In genomic region chr16:85173077-85173980, GRCh38 we compare ENCODE assay signal across 9 cellular contexts.
DNase-seq lines count a peak whose midpoint lies in the region; ATAC-seq, FAIRE-seq and TF ChIP-seq lines count a peak whose summit lies in the region.
"Had no signal": no experiment of that assay in that cellular context is flagged by ENCODE, and none has a peak within 500 bp of the region (broad histone marks: within the 10 kb centered on the region; RNA-seq: fewer than 3 reads in every experiment).

No MANE protein-coding gene starts in this region.

- FAIRE-seq in H1 (lab: Jason Lieb, UNC): no peak

- no peak overlapping the region for H2BK20ac ChIP-seq in H1 (ENCODE audit: low read length)

- no peak for ATAC-seq in stimulated activated naive B cell treated with anti-CD40 and anti-IgM and Interleukin-4, amounts not matched to agents 10 μg/mL and 1 μg/mL and 100 μg/mL, for 72 hours (replicated peaks)
- ATAC-seq in CD4-positive, alpha-beta T cell (ENCODE audit: poor library complexity): no peak

- H3K18ac ChIP-seq in H1 (ENCODE audit: extremely low read depth, low read length): no peak overlapping the region

- H2BK12ac ChIP-seq in H1 (ENCODE audit: low read depth, low read length): peak overlapping the region; percentile 68; the same call in 1 of the 2 replicates

- H3K9me2 ChIP-seq in neural cell (ENCODE audit: insufficient read depth, low read length): no peaks in the 10 kb centered on the region

- TF ChIP-seq POLR2A in H1 (IDR thresholded peaks at IDR 0.05; ENCODE audit: control extremely low read depth in 1 of 2, low read depth in 2 of 2, low read length in 2 of 2): no peak

- H3K14ac ChIP-seq in H1 (ENCODE audit: insufficient read length): no peak overlapping the region

- peaks cover 12% of the 10 kb centered on the region for H3K79me1 ChIP-seq in H1 (ENCODE audit: low read depth, low read length)

- H2AK5ac ChIP-seq in H1 (ENCODE audit: low read depth, low read length): no peak overlapping the region

- no peak overlapping the region for H2BK120ac ChIP-seq in H1 (replicated peaks; ENCODE audit: low read depth, low read length)

- H4K20me1 ChIP-seq in H1 (replicated peaks in 1 of 2; ENCODE audit: control insufficient read depth in 1 of 2, insufficient read depth in 2 of 2, low read length in 2 of 2) (peaks cover 21 to 30% of the 10 kb centered on the region in 2 experiments), neural cell (ENCODE audit: insufficient read depth) (no peaks in the 10 kb centered on the region)

- H3K27ac ChIP-seq in H1 (ENCODE audit: low read depth, low read length): no peak overlapping the region
- H3K27ac ChIP-seq in neural cell (ENCODE audit: low read length): no peak overlapping the region
- no peak overlapping the region for H3K27ac ChIP-seq in CD4-positive, alpha-beta T cell (ENCODE audit: low read depth, low read length)

- DNase-seq in AG20443 (ENCODE audit: low spot score) (peak; percentile 39), NT2/D1 (ENCODE audit: low read depth, low spot score) (no peak), H1 (ENCODE audit: low read depth in 1 of 2, low spot score in 2 of 2) (no peak), DMS 273 (lab: John Stamatoyannopoulos, UW; ENCODE audit: unreplicated experiment) (no peak), CD1c-positive myeloid dendritic cell (ENCODE audit: extremely low spot score) (no peak)
- no peak for DNase-seq in stimulated activated naive B cell treated with anti-CD40 and anti-IgM and Interleukin-4, amounts not matched to agents 10 μg/mL and 1 μg/mL and 100 μg/mL, for 72 hours
- no peak for DNase-seq in CD4-positive, alpha-beta T cell

- no peak overlapping the region for H2AFZ ChIP-seq in H1 (ENCODE audit: low read length)
- no peak overlapping the region for H2AFZ ChIP-seq in neural cell (ENCODE audit: low read depth, low read length)

- no peak for TF ChIP-seq EP300 in H1 (IDR thresholded peaks at IDR 0.05; ENCODE audit: borderline replicate concordance in 1 of 2, low read depth in 2 of 2, low read length in 2 of 2)
- no peak for TF ChIP-seq EP300 in neural cell (conservative IDR thresholded peaks at IDR 0.05; ENCODE audit: poor library complexity, severe bottlenecking)

- peaks cover 0 to 1% of the 10 kb centered on the region in 2 donors for H3K36me3 Mint-ChIP-seq in stimulated activated naive B cell treated with anti-CD40 and anti-IgM and Interleukin-4, amounts not matched to agents 10 μg/mL and 1 μg/mL and 100 μg/mL, for 72 hours
- H3K36me3 Mint-ChIP-seq in CD4-positive, alpha-beta T cell (ENCODE audit: low read depth): no peaks in the 10 kb centered on the region

- peak overlapping the region; percentile 54; the same call in 1 of the 2 replicates for H2BK5ac ChIP-seq in H1 (ENCODE audit: low read depth, low read length)

- H3K27me3 ChIP-seq in NT2/D1 (ENCODE audit: insufficient read depth, insufficient read length) (no peaks in the 10 kb centered on the region), H1 (replicated peaks in 1 of 4; ENCODE audit: control insufficient read depth in 3 of 4, extremely low read depth in 1 of 4, insufficient read depth in 3 of 4, low read length in 3 of 4) (peaks cover 1 to 22% (median 15%) of the 10 kb centered on the region in 4 experiments; a peak in 6 of 7 replicates), neural cell (ENCODE audit: insufficient read depth, low read depth, low read length) (peaks cover 21% of the 10 kb centered on the region)
- H3K27me3 ChIP-seq in CD4-positive, alpha-beta T cell (ENCODE audit: control insufficient read depth, insufficient read depth, low read length): peaks cover 44% of the 10 kb centered on the region

- no peak overlapping the region for H3K4me3 Mint-ChIP-seq in stimulated activated naive B cell treated with anti-CD40 and anti-IgM and Interleukin-4, amounts not matched to agents 10 μg/mL and 1 μg/mL and 100 μg/mL, for 72 hours
- no peak overlapping the region for H3K4me3 Mint-ChIP-seq in CD4-positive, alpha-beta T cell
- H3K4me3 Mint-ChIP-seq: T-helper 1 cell treated with Interleukin-12 subunit alpha and Interleukin-12 subunit beta and Interleukin-4 antibody, amounts not matched to agents 30 μg/mL and 1 μg/mL, for 36 hours had no signal

- peaks cover 47% of the 10 kb centered on the region for H3K36me3 ChIP-seq in NT2/D1 (ENCODE audit: insufficient read depth, insufficient read length, low read length)
- no peaks in the 10 kb centered on the region for H3K36me3 ChIP-seq in H1 (ENCODE audit: control insufficient read depth in 2 of 4, insufficient read depth in 4 of 4, low read length in 3 of 4)
- H3K36me3 ChIP-seq in neural cell (ENCODE audit: insufficient read depth, low read length): no peaks in the 10 kb centered on the region

- H3K79me2 ChIP-seq in H1 (ENCODE audit: control insufficient read depth in 1 of 2, insufficient read depth in 2 of 2, low read length in 2 of 2) (peaks cover 0 to 35% of the 10 kb centered on the region in 2 experiments; a peak in 1 of 4 replicates), neural cell (replicated peaks; ENCODE audit: insufficient read depth, low read length) (no peaks in the 10 kb centered on the region)

- no peak overlapping the region for H3K23ac ChIP-seq in H1 (ENCODE audit: insufficient read length)

- H3K9me3 ChIP-seq in NT2/D1 (ENCODE audit: insufficient read depth, low read length) (no peaks in the 10 kb centered on the region), H1 (ENCODE audit: insufficient read depth in 2 of 2, low read depth in 1 of 2, low read length in 1 of 2) (no peaks in the 10 kb centered on the region), neural cell (ENCODE audit: low read length) (no peaks in the 10 kb centered on the region)
- H3K9me3 ChIP-seq in CD4-positive, alpha-beta T cell (ENCODE audit: control insufficient read depth, low read length): no peaks in the 10 kb centered on the region

- TF ChIP-seq RAD21 in H1 (IDR thresholded peaks at IDR 0.05 in 1 of 2, conservative IDR thresholded peaks at IDR 0.05 in 1 of 2; ENCODE audit: low read depth in 2 of 2, low read length in 2 of 2) (peak; percentile 16 to 44; a peak in 3 of 4 replicates), neural cell (conservative IDR thresholded peaks at IDR 0.05) (no peak)

- peak overlapping the region; percentile 53 for H3K9ac ChIP-seq in NT2/D1 (ENCODE audit: insufficient read length, low read depth)
- no peak overlapping the region for H3K9ac ChIP-seq in H1 (replicated peaks in 1 of 4; ENCODE audit: extremely low read depth in 1 of 4, low read depth in 3 of 4, low read length in 3 of 4)
- no peak overlapping the region for H3K9ac ChIP-seq in neural cell (ENCODE audit: low read length)

- H3K4me2 ChIP-seq in H1 (ENCODE audit: insufficient read depth in 1 of 2, low read depth in 2 of 2, low read length in 2 of 2) (peak overlapping the region; percentile 12 to 58; a peak in 2 of 4 replicates), neural cell (ENCODE audit: low read length) (no peak overlapping the region)

- H3K4me3 ChIP-seq in NT2/D1 (ENCODE audit: insufficient read length, low read depth) (no peak overlapping the region), H1 (ENCODE audit: extremely low read depth in 1 of 4, insufficient read depth in 2 of 4, low read depth in 3 of 4, low read length in 4 of 4) (no peak overlapping the region), neural cell (ENCODE audit: low read length) (peak overlapping the region; percentile 38)

- TF ChIP-seq CTCF in H1 (IDR thresholded peaks at IDR 0.05; ENCODE audit: control extremely low read depth in 1 of 3, insufficient read depth in 1 of 3, low read depth in 1 of 3, low read length in 3 of 3) (peak; percentile 33 to 59 (median 43)), neural cell (IDR thresholded peaks at IDR 0.05; ENCODE audit: poor library complexity, severe bottlenecking) (no peak)
- no peak for TF ChIP-seq CTCF in CD4-positive, alpha-beta T cell (IDR thresholded peaks at IDR 0.05)

- H3K56ac ChIP-seq in H1 (replicated peaks; ENCODE audit: insufficient read length, low read depth, low read length): no peak overlapping the region

- no peaks in the 10 kb centered on the region for H3F3A ChIP-seq in neural cell (ENCODE audit: insufficient read depth, low read length, poor library complexity, severe bottlenecking)

- intact Hi-C loops in CD4-positive, alpha-beta T cell (cut with DNase I, micrococcal nuclease): no loop called here

- POLR2A ChIA-PET in H1 (lab: Charles Lee; ENCODE audit: partially characterized antibody): interaction anchor here (0.7 to 1.0 kb wide), 2 partner anchors 14 to 68 kb away, joined by 3 read pairs; no protein-coding TSS in a partner anchor
- POLR2A ChIA-PET in CD4-positive, alpha-beta T cell (lab: Charles Lee): no interaction called here

- H3K9me3 Mint-ChIP-seq in stimulated activated naive B cell treated with anti-CD40 and anti-IgM and Interleukin-4, amounts not matched to agents 10 μg/mL and 1 μg/mL and 100 μg/mL, for 72 hours: no peaks in the 10 kb centered on the region
- no peaks in the 10 kb centered on the region for H3K9me3 Mint-ChIP-seq in CD4-positive, alpha-beta T cell
- H3K9me3 Mint-ChIP-seq: T-helper 1 cell treated with Interleukin-12 subunit alpha and Interleukin-12 subunit beta and Interleukin-4 antibody, amounts not matched to agents 30 μg/mL and 1 μg/mL, for 36 hours had no signal

- no peak overlapping the region for H3K27ac Mint-ChIP-seq in stimulated activated naive B cell treated with anti-CD40 and anti-IgM and Interleukin-4, amounts not matched to agents 10 μg/mL and 1 μg/mL and 100 μg/mL, for 72 hours
- no peak overlapping the region for H3K27ac Mint-ChIP-seq in CD4-positive, alpha-beta T cell
- H3K27ac Mint-ChIP-seq: T-helper 1 cell treated with Interleukin-12 subunit alpha and Interleukin-12 subunit beta and Interleukin-4 antibody, amounts not matched to agents 30 μg/mL and 1 μg/mL, for 36 hours had no signal

- no peak overlapping the region for H4K8ac ChIP-seq in H1 (ENCODE audit: extremely low read depth, insufficient read depth, low read length)

- no peak overlapping the region for H4K91ac ChIP-seq in H1 (replicated peaks; ENCODE audit: insufficient read length, low read length)

- H3K27me3 Mint-ChIP-seq in stimulated activated naive B cell treated with anti-CD40 and anti-IgM and Interleukin-4, amounts not matched to agents 10 μg/mL and 1 μg/mL and 100 μg/mL, for 72 hours: peaks cover 82 to 86% of the 10 kb centered on the region in 2 donors
- H3K27me3 Mint-ChIP-seq in CD4-positive, alpha-beta T cell: peaks cover 66% of the 10 kb centered on the region

- CTCF ChIA-PET in H1 (lab: Charles Lee; ENCODE audit: partially characterized antibody): interaction anchor here (0.7 to 6.9 kb wide), 31 partner anchors 11 to 586 kb away, joined by 3 to 39 read pairs (median 4); no protein-coding TSS in a partner anchor
- CTCF ChIA-PET in CD4-positive, alpha-beta T cell (lab: Charles Lee): no interaction called here

- no peak overlapping the region for H2BK15ac ChIP-seq in H1 (ENCODE audit: low read length)

- H3K4ac ChIP-seq in H1 (replicated peaks; ENCODE audit: insufficient read length, low read depth, low read length): no peak overlapping the region

- no peak overlapping the region for H4K5ac ChIP-seq in H1 (ENCODE audit: insufficient read length, low read depth, low read length)

- H3K23me2 ChIP-seq in H1 (ENCODE audit: low read depth, low read length): peaks cover 8% of the 10 kb centered on the region; the same call in 1 of the 2 replicates

- peaks cover 0 to 6% of the 10 kb centered on the region in 2 donors for H3K4me1 Mint-ChIP-seq in stimulated activated naive B cell treated with anti-CD40 and anti-IgM and Interleukin-4, amounts not matched to agents 10 μg/mL and 1 μg/mL and 100 μg/mL, for 72 hours
- no peaks in the 10 kb centered on the region for H3K4me1 Mint-ChIP-seq in CD4-positive, alpha-beta T cell (ENCODE audit: low read depth)

- WGBS in H1 (ENCODE audit: extremely low coverage in 1 of 2, insufficient coverage in 1 of 2, insufficient read length in 1 of 2, insufficient replicate concordance in 2 of 2, low coverage in 1 of 2, low lambda C conversion rate in 2 of 2, missing lambda C conversion rate in 1 of 2), 2 experiments: 82% methylated on average over 15 of the region's 15 CpGs; no CpG with 5 or more reads in 1 of the 2 experiments

- H3K4me1 ChIP-seq in NT2/D1 (ENCODE audit: insufficient read depth, insufficient read length) (peaks cover 45% of the 10 kb centered on the region), H1 (replicated peaks in 1 of 4; ENCODE audit: control insufficient read depth in 3 of 4, insufficient read depth in 4 of 4, low read length in 3 of 4) (peaks cover 0 to 36% (median 14%) of the 10 kb centered on the region in 4 experiments; a peak in 5 of 7 replicates)

Comparison
In these comparisons a context has a peak if more than half of its experiments do, and no peak if none do; other contexts are left out.
1. CTCF ChIP-seq: peak in H1 (3 of 3); none in neural cell (single experiment) and CD4-positive, alpha-beta T cell (single experiment).